16 cellular contexts compared by ENCODE assay signal in the genomic region with DNA sequence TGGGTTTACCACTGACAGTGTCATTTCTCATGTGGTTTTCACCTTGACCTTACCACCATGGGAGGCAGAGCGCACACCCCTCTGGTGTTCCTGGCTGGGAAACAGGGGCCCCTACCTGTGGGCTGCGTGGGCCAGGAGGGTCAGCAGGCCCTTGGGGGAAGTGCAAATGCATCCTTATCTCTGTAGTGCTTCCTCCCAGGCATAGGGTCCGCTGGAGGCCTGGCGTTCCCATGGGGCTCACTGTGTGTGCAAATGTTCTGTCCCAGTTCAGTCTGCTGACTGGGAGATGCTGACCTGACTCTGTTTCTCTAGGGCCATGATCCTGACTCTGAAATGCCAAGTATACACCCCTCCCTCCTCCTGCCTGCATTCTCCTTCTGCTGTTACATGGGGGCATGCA. TPM values are rescaled to one million over a fixed set of nuclear protein-coding genes. Genes with fewer than 3 reads are reported as not detected.
DNase-seq lines count a peak whose midpoint lies in the region; FAIRE-seq and TF ChIP-seq lines count a peak whose summit lies in the region.
"Had no signal": no experiment of that assay in that cellular context is flagged by ENCODE, and none has a peak within 500 bp of the region (broad histone marks: within the 10 kb centered on the region; RNA-seq: fewer than 3 reads in every experiment).

No MANE protein-coding gene starts in this region.

- H3K36me3 ChIP-seq in CD8-positive, alpha-beta memory T cell (ENCODE audit: insufficient read depth, low read length) = no peaks in the 10 kb centered on the region
- H3K36me3 ChIP-seq in neural progenitor cell = no peaks in the 10 kb centered on the region
- H3K36me3 ChIP-seq: MG63, Peyer's patch had no signal

- H3K27me3 ChIP-seq in CD8-positive, alpha-beta memory T cell (ENCODE audit: insufficient read depth, low read length, poor library complexity, severe bottlenecking) = no peaks in the 10 kb centered on the region
- no peaks in the 10 kb centered on the region for H3K27me3 ChIP-seq in neural progenitor cell
- H3K27me3 ChIP-seq: MG63, Peyer's patch had no signal

- H3K27ac ChIP-seq in CD8-positive, alpha-beta memory T cell (ENCODE audit: low read depth, low read length) = no peak overlapping the region
- H3K27ac ChIP-seq in caudate nucleus (ENCODE audit: low read depth, low read length) (peak overlapping the region; percentile 34), neural progenitor cell (no peak overlapping the region)

- no peak overlapping the region for H3K4me3 ChIP-seq in CD8-positive, alpha-beta memory T cell (ENCODE audit: low read length)
- H3K4me3 ChIP-seq in neural progenitor cell = no peak overlapping the region
- H3K4me3 ChIP-seq: MG63, Peyer's patch had no signal

- no peak overlapping the region for H3K4me2 ChIP-seq in neural progenitor cell

- peaks cover 25% of the 10 kb centered on the region for H3K4me1 ChIP-seq in CD8-positive, alpha-beta memory T cell (ENCODE audit: insufficient read depth, low read length)
- H3K4me1 ChIP-seq in neural progenitor cell = peaks cover 14% of the 10 kb centered on the region

- no peak for TF ChIP-seq CTCF in neural progenitor cell (IDR thresholded peaks at IDR 0.05)

- H3K9me3 Mint-ChIP-seq in activated T-cell treated with anti-CD3 and anti-CD28 coated beads, Interleukin-2, amount 50 U/mL, for 24 hours = no peaks in the 10 kb centered on the region
- H3K9me3 Mint-ChIP-seq in CD8-positive, alpha-beta memory T cell = no peaks in the 10 kb centered on the region
- H3K9me3 Mint-ChIP-seq in neural progenitor cell = no peaks in the 10 kb centered on the region
- H3K9me3 Mint-ChIP-seq: CD14-positive monocyte had no signal

- no peaks in the 10 kb centered on the region for H3K27me3 Mint-ChIP-seq in activated T-cell treated with anti-CD3 and anti-CD28 coated beads, Interleukin-2, amount 50 U/mL, for 24 hours
- peaks cover 0 to 1% of the 10 kb centered on the region in 2 donors for H3K27me3 Mint-ChIP-seq in CD8-positive, alpha-beta memory T cell
- peaks cover 3% of the 10 kb centered on the region for H3K27me3 Mint-ChIP-seq in neural progenitor cell (ENCODE audit: insufficient read depth, low read depth)

- CTCF ChIA-PET in CD8-positive, alpha-beta memory T cell (lab: Charles Lee) = interaction anchor here (1.6 kb wide), 1 partner anchor 18 kb away, joined by 4 read pairs; no protein-coding TSS in a partner anchor

- H2AFZ ChIP-seq in neural progenitor cell (replicated peaks) = no peak overlapping the region

- H3K36me3 Mint-ChIP-seq in activated T-cell treated with anti-CD3 and anti-CD28 coated beads, Interleukin-2, amount 50 U/mL, for 24 hours (ENCODE audit: low read depth) = no peaks in the 10 kb centered on the region
- H3K36me3 Mint-ChIP-seq in CD8-positive, alpha-beta memory T cell = peaks cover 0 to 1% (median 0%) of the 10 kb centered on the region in 3 donors
- no peaks in the 10 kb centered on the region for H3K36me3 Mint-ChIP-seq in neural progenitor cell

- FAIRE-seq in GM19239 (lab: Jason Lieb, UNC) = no peak
- FAIRE-seq: A204.1 had no signal

- no peak overlapping the region for H3K9ac ChIP-seq in neural progenitor cell

- no peaks in the 10 kb centered on the region for H3K9me3 ChIP-seq in CD8-positive, alpha-beta memory T cell (ENCODE audit: low read length)
- no peaks in the 10 kb centered on the region for H3K9me3 ChIP-seq in neural progenitor cell (ENCODE audit: low read depth)
- H3K9me3 ChIP-seq: MG63, Peyer's patch had no signal

- POLR2A ChIA-PET in CD8-positive, alpha-beta memory T cell (lab: Charles Lee) = no interaction called here

- H3K4me3 Mint-ChIP-seq in activated T-cell treated with anti-CD3 and anti-CD28 coated beads, Interleukin-2, amount 50 U/mL, for 24 hours = no peak overlapping the region
- H3K4me3 Mint-ChIP-seq in CD8-positive, alpha-beta memory T cell = peak overlapping the region in 1 of 7 donors; percentile 53
- no peak overlapping the region for H3K4me3 Mint-ChIP-seq in neural progenitor cell
- H3K4me3 Mint-ChIP-seq: CD14-positive monocyte had no signal

- H3K4me1 Mint-ChIP-seq in activated T-cell treated with anti-CD3 and anti-CD28 coated beads, Interleukin-2, amount 50 U/mL, for 24 hours (ENCODE audit: low read depth) = peaks cover 42% of the 10 kb centered on the region
- H3K4me1 Mint-ChIP-seq in CD8-positive, alpha-beta memory T cell = peaks cover 47 to 57% (median 49%) of the 10 kb centered on the region in 3 donors
- peaks cover 63% of the 10 kb centered on the region for H3K4me1 Mint-ChIP-seq in neural progenitor cell

- H4K20me1 ChIP-seq in neural progenitor cell (ENCODE audit: low read depth) = no peaks in the 10 kb centered on the region

- H3F3A ChIP-seq in neural progenitor cell (ENCODE audit: low read depth) = no peaks in the 10 kb centered on the region

- no peaks in the 10 kb centered on the region for H3K79me2 ChIP-seq in neural progenitor cell (ENCODE audit: low read depth)

- peak overlapping the region; percentile 53 for H3K27ac Mint-ChIP-seq in activated T-cell treated with anti-CD3 and anti-CD28 coated beads, Interleukin-2, amount 50 U/mL, for 24 hours
- peak overlapping the region in 7 of 8 donors; percentile 11 to 87 (median 63) for H3K27ac Mint-ChIP-seq in CD8-positive, alpha-beta memory T cell
- peak overlapping the region; percentile 62 for H3K27ac Mint-ChIP-seq in neural progenitor cell

- DNase-seq in activated T-cell treated with anti-CD3 and anti-CD28 coated beads, Interleukin-2, amount 50 U/mL, for 24 hours = no peak
- DNase-seq in activated T-cell treated with anti-CD3 and anti-CD28 coated beads for 4 hours (no peak), caudate nucleus (lab: John Stamatoyannopoulos, UW) (no peak), neural progenitor cell (ENCODE audit: low spot score) (no peak), NCI-H774 (lab: John Stamatoyannopoulos, UW) (no peak), GM19239 (ENCODE audit: insufficient read length, low spot score) (no peak), NCI-H510A treated with DMSO at 0.1 percent for 48 hours (lab: John Stamatoyannopoulos, UW) (no peak)
- no peak for DNase-seq in CD8-positive, alpha-beta memory T cell
- DNase-seq: H7, MG63, NCI-H1092, NCI-H2081 treated with DMSO at 0.1 percent for 48 hours, NCI-H510A had no signal

RNA-seq across cellular contexts. Expression of a gene that starts 28.1 kb away (rescaled TPM):
- total RNA-seq in CD8-positive, alpha-beta memory T cell = 1 to 10 TPM; 7.8 to 9.1 TPM
- polyA plus RNA-seq in CD8-positive, alpha-beta memory T cell = 10.4 TPM
- 4.9 and 13.6 TPM in 2 replicates for total RNA-seq in neural progenitor cell (ENCODE audit: low replicate concordance)
